ENCODE assay signal across 8 cellular contexts in genomic region chr6:46014511-46015118, GRCh38. TPM values are rescaled to one million over a fixed set of nuclear protein-coding genes. Genes with fewer than 3 reads are reported as not detected.
A peak's percentile ranks its signal among the peaks of the same experiment; 100 is the strongest.
DNase-seq lines count a peak whose midpoint lies in the region; ATAC-seq and TF ChIP-seq lines count a peak whose summit lies in the region.

No MANE protein-coding gene starts in this region.

- intact Hi-C loops in activated T-helper 1 cell treated with anti-CD3 and anti-CD28 coated beads, Interleukin-12 subunit alpha, Interleukin-12 subunit beta, Interleukin-2, Interleukin-4 antibody, amounts not matched to agents 30 ng/mL and 10 ng/mL and 1 ng/mL, durations not matched to agents 14 hours and 24 hours and 36 hours (cut with micrococcal nuclease): loop anchor here (5.0 to 10.0 kb wide), 3 partner anchors 192 to 592 kb away; no protein-coding TSS in a partner anchor

- H3K36me3 ChIP-seq in MM.1S (replicated peaks; ENCODE audit: insufficient read depth, low read length) (no peaks in the 10 kb centered on the region), iPS-20b (ENCODE audit: insufficient read depth, low read depth, low read length) (no peaks in the 10 kb centered on the region)

- peak overlapping the region; percentile 18 for H3K27ac Mint-ChIP-seq in activated T-helper 1 cell treated with anti-CD3 and anti-CD28 coated beads, Interleukin-12 subunit alpha, Interleukin-12 subunit beta, Interleukin-2, Interleukin-4 antibody, amounts not matched to agents 30 ng/mL and 10 ng/mL and 1 ng/mL, durations not matched to agents 14 hours and 24 hours and 36 hours

- ATAC-seq in HG02571 (IDR thresholded peaks at IDR 0.05; ENCODE audit: unreplicated experiment): no peak

- H3K36me3 Mint-ChIP-seq in activated T-helper 1 cell treated with anti-CD3 and anti-CD28 coated beads, Interleukin-12 subunit alpha, Interleukin-12 subunit beta, Interleukin-2, Interleukin-4 antibody, amounts not matched to agents 30 ng/mL and 10 ng/mL and 1 ng/mL, durations not matched to agents 14 hours and 24 hours and 36 hours (ENCODE audit: low read depth): peaks cover 7% of the 10 kb centered on the region

- DNase-seq in MM.1S (no peak), NCI-H345 treated with DMSO at 0.1 percent for 48 hours (lab: John Stamatoyannopoulos, UW; ENCODE audit: unreplicated experiment) (no peak), SIG-M5 (lab: John Stamatoyannopoulos, UW) (no peak), UCSD-AML1 (lab: John Stamatoyannopoulos, UW; ENCODE audit: unreplicated experiment) (no peak)
- DNase-seq in activated T-helper 1 cell treated with anti-CD3 and anti-CD28 coated beads, Interleukin-12 subunit alpha, Interleukin-12 subunit beta, Interleukin-2, Interleukin-4 antibody, amounts not matched to agents 30 ng/mL and 10 ng/mL and 1 ng/mL, durations not matched to agents 14 hours and 24 hours and 36 hours (ENCODE audit: low spot score): no peak
- DNase-seq in stimulated activated CD4-positive, alpha-beta T cell treated with anti-CD3 and anti-CD28 coated beads, Interleukin-15, amount 100 ng/mL, for 24 hours: peak; percentile 55

- H3K27me3 Mint-ChIP-seq in activated T-helper 1 cell treated with anti-CD3 and anti-CD28 coated beads, Interleukin-12 subunit alpha, Interleukin-12 subunit beta, Interleukin-2, Interleukin-4 antibody, amounts not matched to agents 30 ng/mL and 10 ng/mL and 1 ng/mL, durations not matched to agents 14 hours and 24 hours and 36 hours (ENCODE audit: insufficient read depth): peaks cover 28% of the 10 kb centered on the region

- peaks cover 18% of the 10 kb centered on the region for H3K4me1 ChIP-seq in MM.1S (ENCODE audit: low read length)
- H3K4me1 ChIP-seq in iPS-20b (ENCODE audit: insufficient read depth, low read length): peaks cover 20% of the 10 kb centered on the region

- H3K4me3 ChIP-seq in MM.1S (ENCODE audit: low read length): peak overlapping the region; percentile 76
- peak overlapping the region; percentile 74 for H3K4me3 ChIP-seq in iPS-20b (ENCODE audit: low read length)

- no peaks in the 10 kb centered on the region for H4K20me1 ChIP-seq in MM.1S (ENCODE audit: insufficient read depth, low read length)

- no peak for TF ChIP-seq CTCF in MM.1S (IDR thresholded peaks at IDR 0.05; ENCODE audit: low read length)

- peak overlapping the region; percentile 57; the same call in 1 of the 2 replicates for H3K9ac ChIP-seq in MM.1S (ENCODE audit: low read length)
- peak overlapping the region; percentile 29; the same call in 1 of the 2 replicates for H3K9ac ChIP-seq in iPS-20b (ENCODE audit: low read depth, low read length)

- no peaks in the 10 kb centered on the region for H3K79me2 ChIP-seq in MM.1S (ENCODE audit: low read length)

- H3K9me2 ChIP-seq in MM.1S (replicated peaks; ENCODE audit: insufficient read depth, low read length): no peaks in the 10 kb centered on the region

- H3K9me3 Mint-ChIP-seq in activated T-helper 1 cell treated with anti-CD3 and anti-CD28 coated beads, Interleukin-12 subunit alpha, Interleukin-12 subunit beta, Interleukin-2, Interleukin-4 antibody, amounts not matched to agents 30 ng/mL and 10 ng/mL and 1 ng/mL, durations not matched to agents 14 hours and 24 hours and 36 hours: peaks cover 5% of the 10 kb centered on the region

- H3K4me1 Mint-ChIP-seq in activated T-helper 1 cell treated with anti-CD3 and anti-CD28 coated beads, Interleukin-12 subunit alpha, Interleukin-12 subunit beta, Interleukin-2, Interleukin-4 antibody, amounts not matched to agents 30 ng/mL and 10 ng/mL and 1 ng/mL, durations not matched to agents 14 hours and 24 hours and 36 hours (ENCODE audit: low read depth): peaks cover 60% of the 10 kb centered on the region

- peak overlapping the region; percentile 86 for H2AFZ ChIP-seq in MM.1S (ENCODE audit: low read length)

- H3K27me3 ChIP-seq in MM.1S (replicated peaks; ENCODE audit: insufficient read depth, low read length) (no peaks in the 10 kb centered on the region), iPS-20b (ENCODE audit: insufficient read depth, low read length) (peaks cover 48% of the 10 kb centered on the region)

- no peak overlapping the region for H3K27ac ChIP-seq in MM.1S (ENCODE audit: low read length)
- no peak overlapping the region for H3K27ac ChIP-seq in iPS-20b (ENCODE audit: low read length)

- H3K4me2 ChIP-seq in MM.1S (ENCODE audit: low read depth, low read length): peak overlapping the region; percentile 59

- H3K4me3 Mint-ChIP-seq in activated T-helper 1 cell treated with anti-CD3 and anti-CD28 coated beads, Interleukin-12 subunit alpha, Interleukin-12 subunit beta, Interleukin-2, Interleukin-4 antibody, amounts not matched to agents 30 ng/mL and 10 ng/mL and 1 ng/mL, durations not matched to agents 14 hours and 24 hours and 36 hours: peak overlapping the region; percentile 88

- H3K9me3 ChIP-seq in MM.1S (replicated peaks; ENCODE audit: insufficient read depth, low read length) (no peaks in the 10 kb centered on the region), iPS-20b (ENCODE audit: insufficient read depth, low read depth, low read length) (peaks cover 5% of the 10 kb centered on the region; the same call in 1 of the 2 replicates)

- peaks cover 6% of the 10 kb centered on the region; the same call in 1 of the 2 replicates for H3F3A ChIP-seq in MM.1S (ENCODE audit: insufficient read depth, low read length)

RNA-seq across cellular contexts. Expression of gene CLIC5, which starts 1.0 kb away (rescaled TPM):
- total RNA-seq in activated T-helper 1 cell treated with anti-CD3 and anti-CD28 coated beads, Interleukin-12 subunit alpha, Interleukin-12 subunit beta, Interleukin-2, Interleukin-4 antibody, amounts not matched to agents 30 ng/mL and 10 ng/mL and 1 ng/mL, durations not matched to agents 14 hours and 24 hours and 36 hours: 1.3 and 1.5 TPM in 2 replicates
